Comparison of ENCODE assay signal across 8 cellular contexts in the genomic region with DNA sequence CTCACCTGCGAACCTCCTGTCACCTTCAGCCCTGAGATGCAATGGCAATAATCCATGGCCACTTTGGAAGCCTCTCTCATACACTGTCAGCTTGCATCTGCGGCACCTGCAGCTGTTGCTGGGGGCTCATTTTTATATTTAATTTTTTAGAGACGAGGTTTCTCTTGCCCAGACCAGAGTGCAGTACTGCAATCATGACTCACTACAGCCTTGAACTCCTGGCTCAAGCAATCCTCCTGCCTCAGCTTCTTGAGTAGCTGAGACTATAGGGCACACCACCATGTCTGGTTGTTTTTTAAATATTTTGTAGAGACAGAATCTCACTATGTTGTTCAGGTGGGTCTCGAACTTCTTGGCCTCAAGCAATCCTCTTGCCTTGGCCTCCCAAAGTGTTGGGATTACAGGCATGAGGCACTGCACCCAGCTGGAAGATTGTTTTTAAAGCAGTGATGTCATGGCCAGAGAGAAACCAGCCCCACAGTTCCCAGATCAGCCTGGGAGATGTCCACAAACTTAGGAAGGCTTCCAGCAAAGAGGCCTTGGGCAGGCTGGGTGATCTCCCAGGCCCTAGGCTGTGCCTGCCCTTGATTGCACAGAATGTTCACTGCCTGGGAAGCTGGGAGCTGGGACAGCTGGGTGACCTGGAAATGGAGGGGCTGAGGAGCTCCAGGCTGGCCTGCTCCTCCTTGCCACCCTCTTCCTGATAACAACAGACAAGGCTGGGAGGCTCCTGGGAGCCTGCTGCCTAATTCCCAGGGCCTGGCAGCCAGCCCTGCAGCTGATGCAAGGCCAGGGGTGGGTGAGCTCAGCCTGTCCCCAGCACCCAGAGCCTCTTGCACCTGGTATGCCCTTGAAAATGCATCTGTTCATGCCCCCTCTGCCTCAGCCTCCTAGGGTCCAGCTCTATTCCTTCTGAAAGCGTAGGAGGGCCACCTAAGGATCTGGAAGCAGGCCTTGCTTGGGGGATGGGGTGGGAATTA. TPM values are rescaled to one million over a fixed set of nuclear protein-coding genes. Genes with fewer than 3 reads are reported as not detected.
DNase-seq lines count a peak whose midpoint lies in the region; ATAC-seq and TF ChIP-seq lines count a peak whose summit lies in the region.

No MANE protein-coding gene starts in this region.

- H3K9me3 ChIP-seq in mucosa of descending colon = no peaks in the 10 kb centered on the region

- ATAC-seq in mucosa of descending colon = peak; percentile 58

- DNase-seq in ACHN (peak; percentile 29), M059J (ENCODE audit: low read depth) (peak; percentile 48), choroid plexus epithelial cell (ENCODE audit: low read depth) (peak; percentile 60), mucosa of descending colon (no peak), NCI-H2081 (lab: John Stamatoyannopoulos, UW) (no peak), GM10266 (ENCODE audit: extremely low spot score) (no peak), HPDE6-E6E7 (ENCODE audit: extremely low spot score) (no peak), medulla oblongata (ENCODE audit: extremely low spot score) (no peak)

- no peak overlapping the region for H3K4me3 ChIP-seq in choroid plexus epithelial cell (ENCODE audit: low read depth, low read length)
- no peak overlapping the region for H3K4me3 ChIP-seq in mucosa of descending colon

- in situ Hi-C loops in ACHN (cut with HindIII; ENCODE audit: low pct_ligation_motif_present, low pct_unique_long_range_greater_than_20kb, low sequenced_read_pairs) = no loop called here

- H3K4me1 ChIP-seq in mucosa of descending colon (ENCODE audit: low read depth) = no peaks in the 10 kb centered on the region

- intact Hi-C loops in mucosa of descending colon (cut with DNase I, micrococcal nuclease) = no loop called here

- TF ChIP-seq CTCF in choroid plexus epithelial cell (conservative IDR thresholded peaks at IDR 0.05; ENCODE audit: low read depth, low read length) (no peak), mucosa of descending colon (IDR thresholded peaks at IDR 0.05) (no peak), GM10266 (IDR thresholded peaks at IDR 0.05; ENCODE audit: control insufficient read depth, insufficient read depth, low read depth, missing control alignments) (no peak)

- no peaks in the 10 kb centered on the region for H3K36me3 ChIP-seq in mucosa of descending colon (ENCODE audit: low read depth)

RNA-seq across cellular contexts. Expression of gene SH2D6, which starts 27.1 kb away (rescaled TPM):
- total RNA-seq in M059J (2014; rRNA removed; shearing (Covaris generic)) = not detected in 2 replicates
- 10 to 100 TPM in 1 of 3 donors, 1 to 10 TPM in 2; 6.7 to 13.1 (median 8.6) TPM for total RNA-seq in mucosa of descending colon

RNA-seq across cellular contexts. Expression of gene CAPG, which starts 35.4 kb away (rescaled TPM):
- total RNA-seq in M059J (2014; rRNA removed; shearing (Covaris generic)) = 78.8 and 89.4 TPM in 2 replicates
- 100 to 1,000 TPM in 1 of 3 donors, 10 to 100 TPM in 2; 46.3 to 103 (median 71.2) TPM for total RNA-seq in mucosa of descending colon

Comparison
In these comparisons a context has a peak if more than half of its experiments do, and no peak if none do; other contexts are left out.
1. DNase-seq: peak in ACHN (single experiment), M059J (single experiment) and choroid plexus epithelial cell (single experiment); none in mucosa of descending colon (0 of 3), NCI-H2081 (0 of 2), GM10266 (single experiment), HPDE6-E6E7 (single experiment) and medulla oblongata (single experiment).